1 cellular context compared by ENCODE assay signal in the genomic region with DNA sequence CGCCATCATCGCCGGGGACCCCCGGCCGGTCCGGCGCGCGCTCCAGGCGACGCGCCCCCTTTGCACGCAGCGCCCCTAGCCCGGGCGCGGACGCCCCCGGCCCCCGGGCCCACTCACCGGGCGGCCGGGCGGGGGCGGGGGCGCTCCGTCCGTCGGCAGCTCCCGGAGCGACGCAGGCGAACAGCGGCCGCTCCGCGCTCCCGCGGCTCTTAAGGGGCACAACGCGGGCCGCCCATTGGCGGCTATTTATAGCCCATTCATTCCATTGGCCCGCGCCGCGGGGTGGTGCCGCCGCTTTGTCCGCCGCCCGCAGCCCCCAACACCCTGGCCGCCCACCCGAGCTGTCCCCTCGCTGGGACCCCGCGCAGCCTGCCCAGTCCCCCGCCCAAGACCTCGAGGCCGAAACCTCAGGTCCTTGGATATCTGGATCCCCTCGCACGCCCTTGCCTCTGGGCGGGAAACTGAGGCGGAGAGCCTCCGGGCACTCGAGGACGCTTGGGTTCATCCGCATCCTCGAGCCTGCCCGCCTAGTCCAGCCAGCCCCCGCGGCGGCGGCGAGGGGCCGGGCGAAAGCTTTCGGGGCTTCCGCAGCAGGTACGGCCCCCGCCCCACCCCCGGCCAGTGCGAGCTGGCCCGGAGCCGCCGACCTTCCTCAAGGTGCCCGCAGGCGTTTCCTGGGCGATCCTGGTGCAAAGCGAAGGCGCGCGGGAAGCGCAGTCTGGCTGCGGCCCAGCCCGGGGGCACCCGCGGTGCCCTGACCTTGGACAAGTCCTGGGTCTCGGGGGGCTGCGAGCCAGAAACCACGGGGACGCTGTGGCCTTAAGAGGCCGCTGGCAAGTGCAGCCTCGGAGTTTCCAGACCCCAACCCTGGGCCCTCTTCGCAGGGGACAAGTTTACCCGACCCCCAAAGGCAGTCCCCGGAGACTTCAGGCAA.
TF ChIP-seq lines count a peak whose summit lies in the region.

A gene (minus strand): TSS at position 182 of the 934 bp plus-strand sequence. CDS start 337 bp downstream, outside the sequence.

TF ChIP-seq in HEK293, 187 proteins besides CTCF, POLR2A, EP300 and RAD21 (continued from another document and continues in another):
- TF ChIP-seq, protein P1, sequence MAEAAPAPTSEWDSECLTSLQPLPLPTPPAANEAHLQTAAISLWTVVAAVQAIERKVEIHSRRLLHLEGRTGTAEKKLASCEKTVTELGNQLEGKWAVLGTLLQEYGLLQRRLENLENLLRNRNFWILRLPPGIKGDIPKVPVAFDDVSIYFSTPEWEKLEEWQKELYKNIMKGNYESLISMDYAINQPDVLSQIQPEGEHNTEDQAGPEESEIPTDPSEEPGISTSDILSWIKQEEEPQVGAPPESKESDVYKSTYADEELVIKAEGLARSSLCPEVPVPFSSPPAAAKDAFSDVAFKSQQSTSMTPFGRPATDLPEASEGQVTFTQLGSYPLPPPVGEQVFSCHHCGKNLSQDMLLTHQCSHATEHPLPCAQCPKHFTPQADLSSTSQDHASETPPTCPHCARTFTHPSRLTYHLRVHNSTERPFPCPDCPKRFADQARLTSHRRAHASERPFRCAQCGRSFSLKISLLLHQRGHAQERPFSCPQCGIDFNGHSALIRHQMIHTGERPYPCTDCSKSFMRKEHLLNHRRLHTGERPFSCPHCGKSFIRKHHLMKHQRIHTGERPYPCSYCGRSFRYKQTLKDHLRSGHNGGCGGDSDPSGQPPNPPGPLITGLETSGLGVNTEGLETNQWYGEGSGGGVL (tag by site-specific recombination; IDR thresholded peaks at IDR 0.05) = no peak
- TF ChIP-seq ZBTB8A (tag by site-specific recombination; IDR thresholded peaks at IDR 0.05) = peak; percentile 91
- TF ChIP-seq ZNF341 (tag by site-specific recombination; IDR thresholded peaks at IDR 0.05; ENCODE audit: low read depth) = peak; percentile 81
- peak; percentile 91 for TF ChIP-seq ZFHX2 (tag by site-specific recombination; conservative IDR thresholded peaks at IDR 0.05)
- peak; percentile 66 for TF ChIP-seq EGR2 (tag by site-specific recombination; IDR thresholded peaks at IDR 0.05; ENCODE audit: low read depth)
- TF ChIP-seq, protein P2, sequence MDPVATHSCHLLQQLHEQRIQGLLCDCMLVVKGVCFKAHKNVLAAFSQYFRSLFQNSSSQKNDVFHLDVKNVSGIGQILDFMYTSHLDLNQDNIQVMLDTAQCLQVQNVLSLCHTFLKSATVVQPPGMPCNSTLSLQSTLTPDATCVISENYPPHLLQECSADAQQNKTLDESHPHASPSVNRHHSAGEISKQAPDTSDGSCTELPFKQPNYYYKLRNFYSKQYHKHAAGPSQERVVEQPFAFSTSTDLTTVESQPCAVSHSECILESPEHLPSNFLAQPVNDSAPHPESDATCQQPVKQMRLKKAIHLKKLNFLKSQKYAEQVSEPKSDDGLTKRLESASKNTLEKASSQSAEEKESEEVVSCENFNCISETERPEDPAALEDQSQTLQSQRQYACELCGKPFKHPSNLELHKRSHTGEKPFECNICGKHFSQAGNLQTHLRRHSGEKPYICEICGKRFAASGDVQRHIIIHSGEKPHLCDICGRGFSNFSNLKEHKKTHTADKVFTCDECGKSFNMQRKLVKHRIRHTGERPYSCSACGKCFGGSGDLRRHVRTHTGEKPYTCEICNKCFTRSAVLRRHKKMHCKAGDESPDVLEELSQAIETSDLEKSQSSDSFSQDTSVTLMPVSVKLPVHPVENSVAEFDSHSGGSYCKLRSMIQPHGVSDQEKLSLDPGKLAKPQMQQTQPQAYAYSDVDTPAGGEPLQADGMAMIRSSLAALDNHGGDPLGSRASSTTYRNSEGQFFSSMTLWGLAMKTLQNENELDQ (tag by site-specific recombination; IDR thresholded peaks at IDR 0.05; ENCODE audit: low read depth) = no peak
- peak; percentile 66 for TF ChIP-seq KLF1 (tag by site-specific recombination; IDR thresholded peaks at IDR 0.05)
- TF ChIP-seq, protein P3, sequence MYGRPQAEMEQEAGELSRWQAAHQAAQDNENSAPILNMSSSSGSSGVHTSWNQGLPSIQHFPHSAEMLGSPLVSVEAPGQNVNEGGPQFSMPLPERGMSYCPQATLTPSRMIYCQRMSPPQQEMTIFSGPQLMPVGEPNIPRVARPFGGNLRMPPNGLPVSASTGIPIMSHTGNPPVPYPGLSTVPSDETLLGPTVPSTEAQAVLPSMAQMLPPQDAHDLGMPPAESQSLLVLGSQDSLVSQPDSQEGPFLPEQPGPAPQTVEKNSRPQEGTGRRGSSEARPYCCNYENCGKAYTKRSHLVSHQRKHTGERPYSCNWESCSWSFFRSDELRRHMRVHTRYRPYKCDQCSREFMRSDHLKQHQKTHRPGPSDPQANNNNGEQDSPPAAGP (tag by site-specific recombination; IDR thresholded peaks at IDR 0.05) = peak; percentile 76
- TF ChIP-seq ZBTB17 (tag by site-specific recombination; IDR thresholded peaks at IDR 0.05) = peak; percentile 39
- peak; percentile 48; the same call in 1 of the 2 replicates for TF ChIP-seq ZNF600 (tag by site-specific recombination; IDR thresholded peaks at IDR 0.05)
- no peak for TF ChIP-seq YY2 (tag by site-specific recombination; IDR thresholded peaks at IDR 0.05)
- no peak for TF ChIP-seq ZNF248 (tag by site-specific recombination; IDR thresholded peaks at IDR 0.05)
- TF ChIP-seq, protein P4, sequence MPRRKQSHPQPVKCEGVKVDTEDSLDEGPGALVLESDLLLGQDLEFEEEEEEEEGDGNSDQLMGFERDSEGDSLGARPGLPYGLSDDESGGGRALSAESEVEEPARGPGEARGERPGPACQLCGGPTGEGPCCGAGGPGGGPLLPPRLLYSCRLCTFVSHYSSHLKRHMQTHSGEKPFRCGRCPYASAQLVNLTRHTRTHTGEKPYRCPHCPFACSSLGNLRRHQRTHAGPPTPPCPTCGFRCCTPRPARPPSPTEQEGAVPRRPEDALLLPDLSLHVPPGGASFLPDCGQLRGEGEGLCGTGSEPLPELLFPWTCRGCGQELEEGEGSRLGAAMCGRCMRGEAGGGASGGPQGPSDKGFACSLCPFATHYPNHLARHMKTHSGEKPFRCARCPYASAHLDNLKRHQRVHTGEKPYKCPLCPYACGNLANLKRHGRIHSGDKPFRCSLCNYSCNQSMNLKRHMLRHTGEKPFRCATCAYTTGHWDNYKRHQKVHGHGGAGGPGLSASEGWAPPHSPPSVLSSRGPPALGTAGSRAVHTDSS (tag by site-specific recombination; IDR thresholded peaks at IDR 0.05) = 0 out of 2 replicates have a peak, but pooled peaks have one; percentile 24
- no peak for TF ChIP-seq TCF7L2 (IDR thresholded peaks at IDR 0.05; ENCODE audit: borderline replicate concordance, low read depth, low read length)
- 0 out of 2 replicates have a peak, but pooled peaks have one; percentile 54 for TF ChIP-seq KLF9 (tag by site-specific recombination; IDR thresholded peaks at IDR 0.05; ENCODE audit: low read depth)
- TF ChIP-seq ZNF391 (tag by site-specific recombination; IDR thresholded peaks at IDR 0.05; ENCODE audit: borderline replicate concordance, low read depth) = peak; percentile 36; the same call in 1 of the 2 replicates
- TF ChIP-seq ZNF791 (tag by site-specific recombination; IDR thresholded peaks at IDR 0.05) = no peak
- peak; percentile 65 for TF ChIP-seq SP7 (tag by site-specific recombination; IDR thresholded peaks at IDR 0.05)
- peak; percentile 52; the same call in 1 of the 2 replicates for TF ChIP-seq ZNF324 (tag by site-specific recombination; IDR thresholded peaks at IDR 0.05)
- TF ChIP-seq, protein P5, sequence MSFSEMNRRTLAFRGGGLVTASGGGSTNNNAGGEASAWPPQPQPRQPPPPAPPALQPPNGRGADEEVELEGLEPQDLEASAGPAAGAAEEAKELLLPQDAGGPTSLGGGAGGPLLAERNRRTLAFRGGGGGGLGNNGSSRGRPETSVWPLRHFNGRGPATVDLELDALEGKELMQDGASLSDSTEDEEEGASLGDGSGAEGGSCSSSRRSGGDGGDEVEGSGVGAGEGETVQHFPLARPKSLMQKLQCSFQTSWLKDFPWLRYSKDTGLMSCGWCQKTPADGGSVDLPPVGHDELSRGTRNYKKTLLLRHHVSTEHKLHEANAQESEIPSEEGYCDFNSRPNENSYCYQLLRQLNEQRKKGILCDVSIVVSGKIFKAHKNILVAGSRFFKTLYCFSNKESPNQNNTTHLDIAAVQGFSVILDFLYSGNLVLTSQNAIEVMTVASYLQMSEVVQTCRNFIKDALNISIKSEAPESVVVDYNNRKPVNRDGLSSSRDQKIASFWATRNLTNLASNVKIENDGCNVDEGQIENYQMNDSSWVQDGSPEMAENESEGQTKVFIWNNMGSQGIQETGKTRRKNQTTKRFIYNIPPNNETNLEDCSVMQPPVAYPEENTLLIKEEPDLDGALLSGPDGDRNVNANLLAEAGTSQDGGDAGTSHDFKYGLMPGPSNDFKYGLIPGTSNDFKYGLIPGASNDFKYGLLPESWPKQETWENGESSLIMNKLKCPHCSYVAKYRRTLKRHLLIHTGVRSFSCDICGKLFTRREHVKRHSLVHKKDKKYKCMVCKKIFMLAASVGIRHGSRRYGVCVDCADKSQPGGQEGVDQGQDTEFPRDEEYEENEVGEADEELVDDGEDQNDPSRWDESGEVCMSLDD (tag by site-specific recombination; IDR thresholded peaks at IDR 0.05) = peak; percentile 63; the same call in 1 of the 2 replicates
- peak; percentile 78; the same call in 1 of the 2 replicates for TF ChIP-seq ZEB2 (tag by site-specific recombination; IDR thresholded peaks at IDR 0.05)
- peak; percentile 20; the same call in 1 of the 2 replicates for TF ChIP-seq WT1 (tag by site-specific recombination; IDR thresholded peaks at IDR 0.05)
- TF ChIP-seq ZNF677 (tag by site-specific recombination; IDR thresholded peaks at IDR 0.05) = no peak
- TF ChIP-seq BCL11A (tag by site-specific recombination; IDR thresholded peaks at IDR 0.05; ENCODE audit: low read depth) = 0 out of 2 replicates have a peak, but pooled peaks have one; percentile 42
- TF ChIP-seq, protein P6, sequence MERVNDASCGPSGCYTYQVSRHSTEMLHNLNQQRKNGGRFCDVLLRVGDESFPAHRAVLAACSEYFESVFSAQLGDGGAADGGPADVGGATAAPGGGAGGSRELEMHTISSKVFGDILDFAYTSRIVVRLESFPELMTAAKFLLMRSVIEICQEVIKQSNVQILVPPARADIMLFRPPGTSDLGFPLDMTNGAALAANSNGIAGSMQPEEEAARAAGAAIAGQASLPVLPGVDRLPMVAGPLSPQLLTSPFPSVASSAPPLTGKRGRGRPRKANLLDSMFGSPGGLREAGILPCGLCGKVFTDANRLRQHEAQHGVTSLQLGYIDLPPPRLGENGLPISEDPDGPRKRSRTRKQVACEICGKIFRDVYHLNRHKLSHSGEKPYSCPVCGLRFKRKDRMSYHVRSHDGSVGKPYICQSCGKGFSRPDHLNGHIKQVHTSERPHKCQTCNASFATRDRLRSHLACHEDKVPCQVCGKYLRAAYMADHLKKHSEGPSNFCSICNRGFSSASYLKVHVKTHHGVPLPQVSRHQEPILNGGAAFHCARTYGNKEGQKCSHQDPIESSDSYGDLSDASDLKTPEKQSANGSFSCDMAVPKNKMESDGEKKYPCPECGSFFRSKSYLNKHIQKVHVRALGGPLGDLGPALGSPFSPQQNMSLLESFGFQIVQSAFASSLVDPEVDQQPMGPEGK (tag by site-specific recombination; IDR thresholded peaks at IDR 0.05) = peak; percentile 96
- TF ChIP-seq, protein P7, sequence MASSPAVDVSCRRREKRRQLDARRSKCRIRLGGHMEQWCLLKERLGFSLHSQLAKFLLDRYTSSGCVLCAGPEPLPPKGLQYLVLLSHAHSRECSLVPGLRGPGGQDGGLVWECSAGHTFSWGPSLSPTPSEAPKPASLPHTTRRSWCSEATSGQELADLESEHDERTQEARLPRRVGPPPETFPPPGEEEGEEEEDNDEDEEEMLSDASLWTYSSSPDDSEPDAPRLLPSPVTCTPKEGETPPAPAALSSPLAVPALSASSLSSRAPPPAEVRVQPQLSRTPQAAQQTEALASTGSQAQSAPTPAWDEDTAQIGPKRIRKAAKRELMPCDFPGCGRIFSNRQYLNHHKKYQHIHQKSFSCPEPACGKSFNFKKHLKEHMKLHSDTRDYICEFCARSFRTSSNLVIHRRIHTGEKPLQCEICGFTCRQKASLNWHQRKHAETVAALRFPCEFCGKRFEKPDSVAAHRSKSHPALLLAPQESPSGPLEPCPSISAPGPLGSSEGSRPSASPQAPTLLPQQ (tag by site-specific recombination; IDR thresholded peaks at IDR 0.05) = peak; percentile 56; the same call in 1 of the 2 replicates
- TF ChIP-seq ZNF777 (tag by site-specific recombination; IDR thresholded peaks at IDR 0.05; ENCODE audit: borderline replicate concordance) = no peak
- no peak; the same call in 1 of the 2 replicates for TF ChIP-seq ZNF423 (tag by site-specific recombination; IDR thresholded peaks at IDR 0.05)
- peak; percentile 80 for TF ChIP-seq KLF8 (tag by site-specific recombination; IDR thresholded peaks at IDR 0.05)
- 0 out of 2 replicates have a peak, but pooled peaks have one; percentile 20 for TF ChIP-seq ZNF843 (tag by site-specific recombination; IDR thresholded peaks at IDR 0.05)
- TF ChIP-seq KLF16 (tag by site-specific recombination; IDR thresholded peaks at IDR 0.05) = 0 out of 2 replicates have a peak, but pooled peaks have one; percentile 25
- peak; percentile 83 for TF ChIP-seq GLIS2 (tag by site-specific recombination; IDR thresholded peaks at IDR 0.05)
- TF ChIP-seq, protein P8, sequence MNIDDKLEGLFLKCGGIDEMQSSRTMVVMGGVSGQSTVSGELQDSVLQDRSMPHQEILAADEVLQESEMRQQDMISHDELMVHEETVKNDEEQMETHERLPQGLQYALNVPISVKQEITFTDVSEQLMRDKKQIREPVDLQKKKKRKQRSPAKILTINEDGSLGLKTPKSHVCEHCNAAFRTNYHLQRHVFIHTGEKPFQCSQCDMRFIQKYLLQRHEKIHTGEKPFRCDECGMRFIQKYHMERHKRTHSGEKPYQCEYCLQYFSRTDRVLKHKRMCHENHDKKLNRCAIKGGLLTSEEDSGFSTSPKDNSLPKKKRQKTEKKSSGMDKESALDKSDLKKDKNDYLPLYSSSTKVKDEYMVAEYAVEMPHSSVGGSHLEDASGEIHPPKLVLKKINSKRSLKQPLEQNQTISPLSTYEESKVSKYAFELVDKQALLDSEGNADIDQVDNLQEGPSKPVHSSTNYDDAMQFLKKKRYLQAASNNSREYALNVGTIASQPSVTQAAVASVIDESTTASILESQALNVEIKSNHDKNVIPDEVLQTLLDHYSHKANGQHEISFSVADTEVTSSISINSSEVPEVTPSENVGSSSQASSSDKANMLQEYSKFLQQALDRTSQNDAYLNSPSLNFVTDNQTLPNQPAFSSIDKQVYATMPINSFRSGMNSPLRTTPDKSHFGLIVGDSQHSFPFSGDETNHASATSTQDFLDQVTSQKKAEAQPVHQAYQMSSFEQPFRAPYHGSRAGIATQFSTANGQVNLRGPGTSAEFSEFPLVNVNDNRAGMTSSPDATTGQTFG (tag by site-specific recombination; IDR thresholded peaks at IDR 0.05; ENCODE audit: borderline replicate concordance) = no peak
- TF ChIP-seq ZNF214 (tag by site-specific recombination; IDR thresholded peaks at IDR 0.05; ENCODE audit: borderline replicate concordance) = no peak
- TF ChIP-seq HOXA7 (CRISPR knock-in tag; IDR thresholded peaks at IDR 0.05; ENCODE audit: borderline replicate concordance) = no peak
- peak; percentile 51; the same call in 1 of the 2 replicates for TF ChIP-seq SP3 (tag by site-specific recombination; IDR thresholded peaks at IDR 0.05)
- TF ChIP-seq, protein P9, sequence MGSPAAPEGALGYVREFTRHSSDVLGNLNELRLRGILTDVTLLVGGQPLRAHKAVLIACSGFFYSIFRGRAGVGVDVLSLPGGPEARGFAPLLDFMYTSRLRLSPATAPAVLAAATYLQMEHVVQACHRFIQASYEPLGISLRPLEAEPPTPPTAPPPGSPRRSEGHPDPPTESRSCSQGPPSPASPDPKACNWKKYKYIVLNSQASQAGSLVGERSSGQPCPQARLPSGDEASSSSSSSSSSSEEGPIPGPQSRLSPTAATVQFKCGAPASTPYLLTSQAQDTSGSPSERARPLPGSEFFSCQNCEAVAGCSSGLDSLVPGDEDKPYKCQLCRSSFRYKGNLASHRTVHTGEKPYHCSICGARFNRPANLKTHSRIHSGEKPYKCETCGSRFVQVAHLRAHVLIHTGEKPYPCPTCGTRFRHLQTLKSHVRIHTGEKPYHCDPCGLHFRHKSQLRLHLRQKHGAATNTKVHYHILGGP (tag by site-specific recombination; IDR thresholded peaks at IDR 0.05) = no peak
- TF ChIP-seq ZNF146 (tag by site-specific recombination; IDR thresholded peaks at IDR 0.05) = no peak
